32 cellular contexts compared by ENCODE assay signal in genomic region chr4:154315741-154316140, GRCh38.
DNase-seq lines count a peak whose midpoint lies in the region; ATAC-seq, FAIRE-seq and TF ChIP-seq lines count a peak whose summit lies in the region.
"Had no signal": no experiment of that assay in that cellular context is flagged by ENCODE, and none has a peak within 500 bp of the region (broad histone marks: within the 10 kb centered on the region; RNA-seq: fewer than 3 reads in every experiment).

No MANE protein-coding gene starts in this region.

- H3K79me2 ChIP-seq in HepG2 (ENCODE audit: insufficient read depth, low read length) (no peaks in the 10 kb centered on the region), K562 (ENCODE audit: control insufficient read depth, insufficient read depth, low read length) (no peaks in the 10 kb centered on the region)

- POLR2A ChIA-PET in HepG2 (lab: Yijun Ruan, JAX) = no interaction called here
- POLR2A ChIA-PET in A549 (lab: Yijun Ruan, JAX) = no interaction called here
- POLR2A ChIA-PET in K562 (lab: Yijun Ruan, JAX) = no interaction called here

- H4K20me1 ChIP-seq in HepG2 (ENCODE audit: insufficient read depth, low read length) (no peaks in the 10 kb centered on the region), K562 (replicated peaks; ENCODE audit: control insufficient read depth, insufficient read depth, low read length) (no peaks in the 10 kb centered on the region)
- H4K20me1 ChIP-seq: BLaER1; BLaER1 treated with 17β-estradiol and CSF1 and Interleukin-3, amounts not matched to agents 10 nM and 100 nM had no signal

- BruUV-seq in HepG2 (replicated peaks; lab: Mats Ljungman, UMichigan) = no TSS peak
- no TSS peak for BruUV-seq in K562 (replicated peaks; lab: Mats Ljungman, UMichigan)

- no peaks in the 10 kb centered on the region for H3K9me1 ChIP-seq in K562 (ENCODE audit: control insufficient read depth, insufficient read depth, low read length)

- H3K4me1 ChIP-seq in HepG2 (ENCODE audit: insufficient read depth, low read length) = no peaks in the 10 kb centered on the region
- H3K4me1 ChIP-seq in right lobe of liver = no peaks in the 10 kb centered on the region
- no peaks in the 10 kb centered on the region for H3K4me1 ChIP-seq in A549
- H3K4me1 ChIP-seq in K562 (replicated peaks in 1 of 2; ENCODE audit: control insufficient read depth in 2 of 2, insufficient read depth in 2 of 2, low read length in 2 of 2) = no peaks in the 10 kb centered on the region
- H3K4me1 ChIP-seq: BE2C; BLaER1 treated with 17β-estradiol and CSF1 and Interleukin-3, amounts not matched to agents 10 nM and 100 nM; Caco-2 had no signal

- DNase-seq in HepG2 (ENCODE audit: low spot score) (no peak), right lobe of liver (no peak), A549 (ENCODE audit: low read depth in 1 of 2, low spot score in 1 of 2) (no peak), K562 (ENCODE audit: extremely low read depth in 1 of 4, low spot score in 3 of 4) (no peak), middle frontal gyrus (ENCODE audit: extremely low spot score, low spot score) (no peak)
- DNase-seq: 8988T; ACHN; AML-193; BE2C; C1 segment of cervical spinal cord; Caco-2; Calu3; CD4-positive, alpha-beta memory T cell; CD4-positive, alpha-beta T cell; CD4-positive, CD25-positive, alpha-beta regulatory T cell; CD8-positive, alpha-beta memory T cell; CD8-positive, alpha-beta T cell; COR-L47; DMS 273 treated with DMSO at 0.1 percent for 48 hours; DMS153; DMS53; DMS79; DMS79 treated with DMSO at 0.1 percent for 48 hours; DND-41; EL had no signal

- TF ChIP-seq POLR2A in HepG2 (IDR thresholded peaks at IDR 0.05; ENCODE audit: insufficient read depth in 1 of 2, low read depth in 2 of 2, low read length in 2 of 2) (no peak), right lobe of liver (IDR thresholded peaks at IDR 0.05) (no peak), A549 (IDR thresholded peaks at IDR 0.05; ENCODE audit: low read length) (no peak), K562 (conservative IDR thresholded peaks at IDR 0.05) (no peak)

- ATAC-seq in HepG2 (no peak), right lobe of liver (no peak), A549 (no peak), K562 (no peak), GM18511 (IDR thresholded peaks at IDR 0.05; ENCODE audit: unreplicated experiment) (no peak)
- ATAC-seq: CD8-positive, alpha-beta T cell had no signal

- H3K27ac ChIP-seq in HepG2 (ENCODE audit: extremely low read length, insufficient read depth, low read length) (no peak overlapping the region), right lobe of liver (no peak overlapping the region), A549 (no peak overlapping the region), K562 (ENCODE audit: extremely low read depth, low read depth, low read length) (no peak overlapping the region)
- H3K27ac ChIP-seq: 22Rv1; BLaER1; BLaER1 treated with 17β-estradiol and CSF1 and Interleukin-3, amounts not matched to agents 10 nM and 100 nM; C4-2B had no signal

- FAIRE-seq in HepG2 (lab: Jason Lieb, UNC) (no peak), A549 (lab: Jason Lieb, UNC) (no peak), K562 (lab: Jason Lieb, UNC) (no peak)
- FAIRE-seq: A204.1, D721Med had no signal

- TF ChIP-seq RAD21 in HepG2 (CRISPR knock-in tag; IDR thresholded peaks at IDR 0.05) = no peak
- no peak for TF ChIP-seq RAD21 in A549 (conservative IDR thresholded peaks at IDR 0.05 in 1 of 2, IDR thresholded peaks at IDR 0.05 in 1 of 2)
- TF ChIP-seq RAD21 in K562 (CRISPR knock-in tag; conservative IDR thresholded peaks at IDR 0.05 in 1 of 2, IDR thresholded peaks at IDR 0.05 in 1 of 2) = no peak

- H3K27me3 ChIP-seq in HepG2 (ENCODE audit: control insufficient read depth in 1 of 2, insufficient read depth in 2 of 2, low read length in 2 of 2) (no peaks in the 10 kb centered on the region), right lobe of liver (no peaks in the 10 kb centered on the region), K562 (ENCODE audit: control insufficient read depth in 2 of 2, insufficient read depth in 2 of 2, low read length in 2 of 2) (no peaks in the 10 kb centered on the region)
- H3K27me3 ChIP-seq: BE2C; BLaER1; BLaER1 treated with 17β-estradiol and CSF1 and Interleukin-3, amounts not matched to agents 10 nM and 100 nM had no signal

- intact Hi-C loops in HepG2 (cut with micrococcal nuclease; ENCODE audit: unreplicated experiment) (loop anchor here (10.0 kb wide), 1 partner anchor 531 kb away; the partner anchor contains the start of gene SFRP2), right lobe of liver (cut with DNase I) (no loop called here), K562 (cut with micrococcal nuclease) (loop anchor here (10.0 kb wide), 1 partner anchor 531 kb away; the partner anchor contains the start of gene SFRP2)

- no peak overlapping the region for H3K4me2 ChIP-seq in HepG2 (ENCODE audit: low read depth, low read length)
- no peak overlapping the region for H3K4me2 ChIP-seq in A549
- no peak overlapping the region for H3K4me2 ChIP-seq in K562 (ENCODE audit: insufficient read depth, low read length)
- H3K4me2 ChIP-seq: BLaER1; BLaER1 treated with 17β-estradiol and CSF1 and Interleukin-3, amounts not matched to agents 10 nM and 100 nM had no signal

- H2AFZ ChIP-seq in HepG2 (ENCODE audit: low read length) (no peak overlapping the region), K562 (ENCODE audit: low read depth, low read length) (no peak overlapping the region)

- H3K9ac ChIP-seq in HepG2 (ENCODE audit: insufficient read depth, low read depth, low read length) (no peak overlapping the region), K562 (ENCODE audit: insufficient read depth in 1 of 2, low read depth in 2 of 2, low read length in 2 of 2) (no peak overlapping the region)
- H3K9ac ChIP-seq: BLaER1; BLaER1 treated with 17β-estradiol and CSF1 and Interleukin-3, amounts not matched to agents 10 nM and 100 nM had no signal

- H3K36me3 ChIP-seq in HepG2 (replicated peaks in 1 of 2; ENCODE audit: control insufficient read depth in 1 of 2, insufficient read depth in 2 of 2, low read length in 2 of 2) (no peaks in the 10 kb centered on the region), right lobe of liver (no peaks in the 10 kb centered on the region), K562 (ENCODE audit: control insufficient read depth, insufficient read depth, low read length) (no peaks in the 10 kb centered on the region)
- H3K36me3 ChIP-seq: BE2C had no signal

- in situ Hi-C loops in HepG2 (cut with HindIII; ENCODE audit: extremely low pct_ligation_motif_present, low pct_unique_long_range_greater_than_20kb) (no loop called here), K562 (cut with MboI) (no loop called here)

- TF ChIP-seq CTCF in HepG2 (CRISPR knock-in tag; IDR thresholded peaks at IDR 0.05) (no peak), right lobe of liver (IDR thresholded peaks at IDR 0.05) (no peak), A549 (IDR thresholded peaks at IDR 0.05) (no peak), K562 (IDR thresholded peaks at IDR 0.05 in 2 of 3, conservative IDR thresholded peaks at IDR 0.05 in 1 of 3; ENCODE audit: insufficient read depth in 2 of 3, low read depth in 1 of 3, low read length in 3 of 3) (no peak)

- CTCF ChIA-PET in HepG2 (lab: Yijun Ruan, JAX; ENCODE audit: low intra/inter-chr PET ratio, low total read pairs) (no interaction called here), A549 (lab: Yijun Ruan, JAX) (no interaction called here), K562 (lab: Yijun Ruan, JAX; ENCODE audit: low intra/inter-chr PET ratio) (no interaction called here)

- TF ChIP-seq EP300 in HepG2 (IDR thresholded peaks at IDR 0.05; ENCODE audit: low read depth in 2 of 2, low read length in 2 of 2) = no peak
- no peak for TF ChIP-seq EP300 in HepG2 (CRISPR knock-in tag; IDR thresholded peaks at IDR 0.05; ENCODE audit: borderline replicate concordance)
- TF ChIP-seq EP300 in A549 (IDR thresholded peaks at IDR 0.05) = no peak
- TF ChIP-seq EP300 in K562 (IDR thresholded peaks at IDR 0.05; ENCODE audit: low read length) = no peak

- H3K9me3 ChIP-seq in HepG2 (ENCODE audit: low read length) = no peaks in the 10 kb centered on the region
- no peaks in the 10 kb centered on the region for H3K9me3 ChIP-seq in right lobe of liver
- H3K9me3 ChIP-seq in A549 = no peaks in the 10 kb centered on the region
- H3K9me3 ChIP-seq in K562 (replicated peaks; ENCODE audit: control insufficient read depth, insufficient read depth, low read depth, low read length) = no peaks in the 10 kb centered on the region
- H3K9me3 ChIP-seq: BE2C, Caco-2 had no signal

- H3K4me3 ChIP-seq in HepG2 (replicated peaks in 1 of 3; ENCODE audit: insufficient read depth in 1 of 3, low read depth in 2 of 3, low read length in 3 of 3) = no peak overlapping the region
- no peak overlapping the region for H3K4me3 ChIP-seq in right lobe of liver
- H3K4me3 ChIP-seq in A549 = no peak overlapping the region
- H3K4me3 ChIP-seq in K562 = no peak overlapping the region
- H3K4me3 ChIP-seq: BLaER1; BLaER1 treated with 17β-estradiol and CSF1 and Interleukin-3, amounts not matched to agents 10 nM and 100 nM had no signal

TF ChIP-seq in HepG2, 621 proteins besides CTCF, POLR2A, EP300 and RAD21 (continues in another document):
- TF ChIP-seq MAFF (IDR thresholded peaks at IDR 0.05; ENCODE audit: low read depth, low read length) = peak; percentile 37; the same call in 1 of the 2 replicates
- TF ChIP-seq ZC3H13 (CRISPR knock-in tag; IDR thresholded peaks at IDR 0.05) = no peak
- TF ChIP-seq MXI1 (IDR thresholded peaks at IDR 0.05; ENCODE audit: borderline replicate concordance, low read depth, low read length) = no peak

TF ChIP-seq in A549, 52 proteins besides CTCF, POLR2A, EP300 and RAD21:
- TF ChIP-seq MAFK (IDR thresholded peaks at IDR 0.05; ENCODE audit: partially characterized antibody) = peak; percentile 11
- TF ChIP-seq MAX (IDR thresholded peaks at IDR 0.05) = no peak

TF ChIP-seq in K562, 482 proteins besides CTCF, POLR2A, EP300 and RAD21 (continues in another document):
- TF ChIP-seq, protein P1, sequence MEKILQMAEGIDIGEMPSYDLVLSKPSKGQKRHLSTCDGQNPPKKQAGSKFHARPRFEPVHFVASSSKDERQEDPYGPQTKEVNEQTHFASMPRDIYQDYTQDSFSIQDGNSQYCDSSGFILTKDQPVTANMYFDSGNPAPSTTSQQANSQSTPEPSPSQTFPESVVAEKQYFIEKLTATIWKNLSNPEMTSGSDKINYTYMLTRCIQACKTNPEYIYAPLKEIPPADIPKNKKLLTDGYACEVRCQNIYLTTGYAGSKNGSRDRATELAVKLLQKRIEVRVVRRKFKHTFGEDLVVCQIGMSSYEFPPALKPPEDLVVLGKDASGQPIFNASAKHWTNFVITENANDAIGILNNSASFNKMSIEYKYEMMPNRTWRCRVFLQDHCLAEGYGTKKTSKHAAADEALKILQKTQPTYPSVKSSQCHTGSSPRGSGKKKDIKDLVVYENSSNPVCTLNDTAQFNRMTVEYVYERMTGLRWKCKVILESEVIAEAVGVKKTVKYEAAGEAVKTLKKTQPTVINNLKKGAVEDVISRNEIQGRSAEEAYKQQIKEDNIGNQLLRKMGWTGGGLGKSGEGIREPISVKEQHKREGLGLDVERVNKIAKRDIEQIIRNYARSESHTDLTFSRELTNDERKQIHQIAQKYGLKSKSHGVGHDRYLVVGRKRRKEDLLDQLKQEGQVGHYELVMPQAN (IDR thresholded peaks at IDR 0.05; ENCODE audit: borderline replicate concordance) = no peak
- peak; percentile 35 for TF ChIP-seq C11orf30 (IDR thresholded peaks at IDR 0.05; ENCODE audit: low read depth)

Comparison
In these comparisons a context has a peak if more than half of its experiments do, and no peak if none do; other contexts are left out.
1. intact Hi-C loops: an anchor here in HepG2 (10.0 kb wide) and K562 (10.0 kb wide); none called in right lobe of liver.
2. Of the 241 proteins assayed by ChIP-seq in both HepG2 and K562: peak only in HepG2: MAFK; only in K562: none; in both: MAFF; in neither: 239.